In genomic region chr18:9022397-9023170, GRCh38 we compare ENCODE assay signal across 17 cellular contexts.
A peak's percentile ranks its signal among the peaks of the same experiment; 100 is the strongest.
DNase-seq lines count a peak whose midpoint lies in the region; ATAC-seq and TF ChIP-seq lines count a peak whose summit lies in the region.
"Had no signal": no experiment of that assay in that cellular context is flagged by ENCODE, and none has a peak within 500 bp of the region (broad histone marks: within the 10 kb centered on the region; RNA-seq: fewer than 3 reads in every experiment).

No MANE protein-coding gene starts in this region.

- DNase-seq in WTC11 (ENCODE audit: low spot score) = no peak
- DNase-seq in fibroblast of mammary gland (ENCODE audit: low read depth) = peak; percentile 28
- DNase-seq in osteocyte (ENCODE audit: extremely low spot score, unreplicated experiment) = no peak
- DNase-seq in AG20443 (ENCODE audit: low spot score) = no peak
- DNase-seq in Ammon's horn (ENCODE audit: low spot score) = no peak
- DNase-seq: cortex of kidney; DMS53; hippocampal formation; naive thymus-derived CD4-positive, alpha-beta T cell; NCI-H2081; NCI-H524 treated with DMSO at 0.1 percent for 48 hours; substantia nigra had no signal

- no peaks in the 10 kb centered on the region; the same call in 1 of the 2 replicates for H3K27me3 Mint-ChIP-seq in WTC11 (ENCODE audit: low read depth)
- no peaks in the 10 kb centered on the region for H3K27me3 Mint-ChIP-seq in osteocyte (ENCODE audit: unreplicated experiment)

- H3K36me3 ChIP-seq in HEK293 (ENCODE audit: control insufficient read depth in 2 of 2, insufficient read depth in 1 of 2, low read length in 2 of 2) = no peaks in the 10 kb centered on the region
- H3K36me3 ChIP-seq: esophagus muscularis mucosa had no signal

- no peak overlapping the region for H3K27ac ChIP-seq in HEK293 (ENCODE audit: extremely low read depth, low read depth, low read length)
- H3K27ac ChIP-seq: C4-2B had no signal

- peak; percentile 75 for ATAC-seq in WTC11
- no peak for ATAC-seq in HG03457 (IDR thresholded peaks at IDR 0.05; ENCODE audit: unreplicated experiment)
- ATAC-seq: naive thymus-derived CD4-positive, alpha-beta T cell; Panc1 had no signal

- no peaks in the 10 kb centered on the region for H3K9me3 ChIP-seq in HEK293 (ENCODE audit: control insufficient read depth, insufficient read depth, low read depth, low read length)
- H3K9me3 ChIP-seq: esophagus muscularis mucosa had no signal

- CTCF ChIA-PET in HEK293 (lab: Yijun Ruan, JAX) (no interaction called here), WTC11 (lab: Charles Lee) (no interaction called here)

- H3K36me3 Mint-ChIP-seq in WTC11 (peaks cover 8% of the 10 kb centered on the region), osteocyte (ENCODE audit: unreplicated experiment) (no peaks in the 10 kb centered on the region)
- H3K36me3 Mint-ChIP-seq: naive thymus-derived CD4-positive, alpha-beta T cell had no signal

- POLR2A ChIA-PET in HEK293 (lab: Yijun Ruan, JAX) (no interaction called here), WTC11 (lab: Charles Lee) (no interaction called here)

- H3K4me3 Mint-ChIP-seq in WTC11 (no peak overlapping the region), osteocyte (ENCODE audit: unreplicated experiment) (no peak overlapping the region)
- H3K4me3 Mint-ChIP-seq: naive thymus-derived CD4-positive, alpha-beta T cell had no signal

- TF ChIP-seq CTCF in HEK293 (tag by site-specific recombination; IDR thresholded peaks at IDR 0.05) (no peak), WTC11 (IDR thresholded peaks at IDR 0.05) (no peak), fibroblast of mammary gland (conservative IDR thresholded peaks at IDR 0.05; ENCODE audit: control insufficient read depth, insufficient read depth, low read depth, low read length) (no peak), osteocyte (IDR thresholded peaks at IDR 0.05) (no peak)

- H3K9me3 Mint-ChIP-seq in WTC11 = peaks cover 22% of the 10 kb centered on the region
- peaks cover 4% of the 10 kb centered on the region for H3K9me3 Mint-ChIP-seq in osteocyte (ENCODE audit: unreplicated experiment)

- H3K4me3 ChIP-seq in HEK293 (ENCODE audit: low read depth, low read length) (no peak overlapping the region), fibroblast of mammary gland (ENCODE audit: control insufficient read depth, low read depth, low read length) (no peak overlapping the region)
- H3K4me3 ChIP-seq: esophagus muscularis mucosa had no signal

- H3K4me1 Mint-ChIP-seq in WTC11 (peaks cover 12% of the 10 kb centered on the region), osteocyte (ENCODE audit: unreplicated experiment) (peaks cover 8% of the 10 kb centered on the region)

- 0 out of 2 replicates have a peak overlapping the region, but pooled peaks have one; percentile 69 for H3K27ac Mint-ChIP-seq in WTC11
- peak overlapping the region; percentile 19 for H3K27ac Mint-ChIP-seq in osteocyte (ENCODE audit: unreplicated experiment)
- H3K27ac Mint-ChIP-seq: naive thymus-derived CD4-positive, alpha-beta T cell had no signal

- H3K4me1 ChIP-seq in HEK293 (ENCODE audit: control insufficient read depth, insufficient read depth, low read length) = no peaks in the 10 kb centered on the region

TF ChIP-seq in HEK293, 187 proteins besides CTCF, POLR2A, EP300 and RAD21:
- TF ChIP-seq ZFHX2 (tag by site-specific recombination; conservative IDR thresholded peaks at IDR 0.05) (peak; percentile 48), KLF9 (tag by site-specific recombination; IDR thresholded peaks at IDR 0.05; ENCODE audit: low read depth) (no peak), ZNF558 (tag by site-specific recombination; IDR thresholded peaks at IDR 0.05) (no peak), ZBTB26 (tag by site-specific recombination; optimal IDR thresholded peaks at IDR 0.05) (no peak), ZNF488 (tag by site-specific recombination; IDR thresholded peaks at IDR 0.05) (no peak), ZBTB6 (tag by site-specific recombination; IDR thresholded peaks at IDR 0.05) (no peak), GFI1B (tag by site-specific recombination; IDR thresholded peaks at IDR 0.05) (no peak), TCF7L2 (IDR thresholded peaks at IDR 0.05; ENCODE audit: borderline replicate concordance, low read depth, low read length) (no peak), KLF16 (tag by site-specific recombination; IDR thresholded peaks at IDR 0.05) (no peak)

TF ChIP-seq in WTC11, 78 proteins besides CTCF, POLR2A, EP300 and RAD21:
- TF ChIP-seq MXD4 (CRISPR knock-in tag; IDR thresholded peaks at IDR 0.05; ENCODE audit: borderline replicate concordance) = no peak
